Comparison of ENCODE assay signal across 10 cellular contexts in genomic region chr20:63911171-63911570, GRCh38. TPM values are rescaled to one million over a fixed set of nuclear protein-coding genes. Genes with fewer than 3 reads are reported as not detected.
DNase-seq lines count a peak whose midpoint lies in the region; ATAC-seq, FAIRE-seq and TF ChIP-seq lines count a peak whose summit lies in the region.
"Had no signal": no experiment of that assay in that cellular context is flagged by ENCODE, and none has a peak within 500 bp of the region (broad histone marks: within the 10 kb centered on the region; RNA-seq: fewer than 3 reads in every experiment).

No MANE protein-coding gene starts in this region.

- H3K27ac ChIP-seq in suprapubic skin = peak overlapping the region; percentile 28

- no peak for ATAC-seq in activated T-cell treated with anti-CD3 and anti-CD28 coated beads, Interleukin-2, amount 50 U/mL, for 72 hours (replicated peaks in 1 of 2)
- no peak for ATAC-seq in activated CD8-positive, alpha-beta T cell treated with anti-CD3 and anti-CD28 coated beads, Interleukin-2, amount 10 ng/mL, durations not matched to agents 7 days and 5 days
- no peak for ATAC-seq in stimulated activated naive CD8-positive, alpha-beta T cell treated with anti-CD3 and anti-CD28 coated beads, Interleukin-15, Interleukin-2, amounts not matched to agents 100 U/mL and 50 U/mL, for 24 hours
- ATAC-seq: activated CD4-positive, CD25-positive, alpha-beta regulatory T cell treated with anti-CD3 and anti-CD28 coated beads, Interleukin-2, amount 50 U/mL, for 24 hours had no signal

- CTCF ChIA-PET in activated CD8-positive, alpha-beta T cell treated with anti-CD3 and anti-CD28 coated beads, Interleukin-2, amount 10 ng/mL, durations not matched to agents 7 days and 5 days (lab: Charles Lee) = interaction anchor here (0.6 to 2.2 kb wide), 3 partner anchors 28 to 63 kb away, joined by 3 to 12 read pairs (median 4); no protein-coding TSS in a partner anchor

- no peaks in the 10 kb centered on the region for H3K27me3 ChIP-seq in suprapubic skin

- peaks cover 33% of the 10 kb centered on the region for H3K4me1 Mint-ChIP-seq in activated T-cell treated with anti-CD3 and anti-CD28 coated beads, Interleukin-2, amount 50 U/mL, for 72 hours (ENCODE audit: low read depth)
- H3K4me1 Mint-ChIP-seq in activated CD8-positive, alpha-beta T cell treated with anti-CD3 and anti-CD28 coated beads, Interleukin-2, amount 10 ng/mL, durations not matched to agents 7 days and 5 days (ENCODE audit: low read depth) = peaks cover 27% of the 10 kb centered on the region

- H3K4me1 ChIP-seq in suprapubic skin = peaks cover 22% of the 10 kb centered on the region

- H3K4me3 ChIP-seq in suprapubic skin = no peak overlapping the region

- no peak overlapping the region for H3K4me3 Mint-ChIP-seq in activated T-cell treated with anti-CD3 and anti-CD28 coated beads, Interleukin-2, amount 50 U/mL, for 72 hours
- no peak overlapping the region for H3K4me3 Mint-ChIP-seq in activated CD8-positive, alpha-beta T cell treated with anti-CD3 and anti-CD28 coated beads, Interleukin-2, amount 10 ng/mL, durations not matched to agents 7 days and 5 days

- WGBS in suprapubic skin = 26% methylated on average over 11 of the region's 11 CpGs

- H3K36me3 Mint-ChIP-seq in activated T-cell treated with anti-CD3 and anti-CD28 coated beads, Interleukin-2, amount 50 U/mL, for 72 hours (ENCODE audit: insufficient read depth in 2 of 2) = peaks cover 0 to 6% of the 10 kb centered on the region in 2 donors
- peaks cover 28% of the 10 kb centered on the region for H3K36me3 Mint-ChIP-seq in activated CD8-positive, alpha-beta T cell treated with anti-CD3 and anti-CD28 coated beads, Interleukin-2, amount 10 ng/mL, durations not matched to agents 7 days and 5 days (ENCODE audit: low read depth)

- no peak for TF ChIP-seq POLR2A in suprapubic skin (IDR thresholded peaks at IDR 0.05)

- H3K9me3 ChIP-seq in suprapubic skin = no peaks in the 10 kb centered on the region

- no peak for TF ChIP-seq CTCF in suprapubic skin (IDR thresholded peaks at IDR 0.05)
- no peak for TF ChIP-seq CTCF in D721Med (IDR thresholded peaks at IDR 0.05; ENCODE audit: insufficient read depth, missing control alignments)

- TF ChIP-seq EP300 in suprapubic skin (IDR thresholded peaks at IDR 0.05) = no peak

- no peak for DNase-seq in activated T-cell treated with anti-CD3 and anti-CD28 coated beads, Interleukin-2, amount 50 U/mL, for 72 hours
- no peak for DNase-seq in activated T-cell treated with anti-CD3 and anti-CD28 coated beads for 4 hours
- DNase-seq in activated CD8-positive, alpha-beta T cell treated with anti-CD3 and anti-CD28 coated beads, Interleukin-2, amount 10 ng/mL, durations not matched to agents 7 days and 5 days = no peak
- peak; percentile 87 for DNase-seq in kidney tubule cell (ENCODE audit: low spot score)
- no peak for DNase-seq in suprapubic skin (ENCODE audit: low spot score in 2 of 2)
- no peak for DNase-seq in D721Med (ENCODE audit: insufficient read length, low spot score)
- DNase-seq in stimulated activated naive CD8-positive, alpha-beta T cell treated with anti-CD3 and anti-CD28 coated beads, Interleukin-15, Interleukin-2, amounts not matched to agents 100 U/mL and 50 U/mL, for 24 hours = no peak
- DNase-seq in stimulated activated naive CD4-positive, alpha-beta T cell (lab: John Stamatoyannopoulos, UW) = no peak
- DNase-seq: MM.1S had no signal

- POLR2A ChIA-PET in activated CD8-positive, alpha-beta T cell treated with anti-CD3 and anti-CD28 coated beads, Interleukin-2, amount 10 ng/mL, durations not matched to agents 7 days and 5 days (lab: Charles Lee) = no interaction called here

- H3K27ac Mint-ChIP-seq in activated T-cell treated with anti-CD3 and anti-CD28 coated beads, Interleukin-2, amount 50 U/mL, for 72 hours = peak overlapping the region; percentile 17
- peak overlapping the region; percentile 11 for H3K27ac Mint-ChIP-seq in activated CD8-positive, alpha-beta T cell treated with anti-CD3 and anti-CD28 coated beads, Interleukin-2, amount 10 ng/mL, durations not matched to agents 7 days and 5 days

- no peaks in the 10 kb centered on the region for H3K9me3 Mint-ChIP-seq in activated T-cell treated with anti-CD3 and anti-CD28 coated beads, Interleukin-2, amount 50 U/mL, for 72 hours
- no peaks in the 10 kb centered on the region for H3K9me3 Mint-ChIP-seq in activated CD8-positive, alpha-beta T cell treated with anti-CD3 and anti-CD28 coated beads, Interleukin-2, amount 10 ng/mL, durations not matched to agents 7 days and 5 days (ENCODE audit: insufficient read depth)

- H3K27me3 Mint-ChIP-seq in activated T-cell treated with anti-CD3 and anti-CD28 coated beads, Interleukin-2, amount 50 U/mL, for 72 hours (ENCODE audit: low read depth) = no peaks in the 10 kb centered on the region
- no peaks in the 10 kb centered on the region for H3K27me3 Mint-ChIP-seq in activated CD8-positive, alpha-beta T cell treated with anti-CD3 and anti-CD28 coated beads, Interleukin-2, amount 10 ng/mL, durations not matched to agents 7 days and 5 days (ENCODE audit: low read depth)

- H3K36me3 ChIP-seq in suprapubic skin = no peaks in the 10 kb centered on the region

- FAIRE-seq in D721Med (lab: Jason Lieb, UNC) = no peak

RNA-seq across cellular contexts. Expression of gene DNAJC5, which starts 16.2 kb away (rescaled TPM):
- 10 to 100 TPM; 37.6 to 40.5 TPM for total RNA-seq in activated T-cell treated with anti-CD3 and anti-CD28 coated beads, Interleukin-2, amount 50 U/mL, for 72 hours
- total RNA-seq in activated CD8-positive, alpha-beta T cell treated with anti-CD3 and anti-CD28 coated beads, Interleukin-2, amount 10 ng/mL, durations not matched to agents 7 days and 5 days = 10 to 100 TPM; 47.3 to 48.1 TPM
- 10 to 100 TPM; 36.4 to 62.0 (median 53.7) TPM for total RNA-seq in suprapubic skin

RNA-seq across cellular contexts. Expression of gene UCKL1, which starts 45.0 kb away (rescaled TPM):
- total RNA-seq in activated T-cell treated with anti-CD3 and anti-CD28 coated beads, Interleukin-2, amount 50 U/mL, for 72 hours = 10 to 100 TPM; 27.9 to 33.1 TPM
- 10 to 100 TPM; 41.1 to 45.4 TPM for total RNA-seq in activated CD8-positive, alpha-beta T cell treated with anti-CD3 and anti-CD28 coated beads, Interleukin-2, amount 10 ng/mL, durations not matched to agents 7 days and 5 days
- 10 to 100 TPM; 32.3 to 80.1 (median 52.5) TPM for total RNA-seq in suprapubic skin

RNA-seq across cellular contexts. Expression of gene TPD52L2, which starts 46.1 kb away (rescaled TPM):
- 10 to 100 TPM; 71.5 to 76.8 TPM for total RNA-seq in activated T-cell treated with anti-CD3 and anti-CD28 coated beads, Interleukin-2, amount 50 U/mL, for 72 hours
- 10 to 100 TPM; 35.7 to 40.0 TPM for total RNA-seq in activated CD8-positive, alpha-beta T cell treated with anti-CD3 and anti-CD28 coated beads, Interleukin-2, amount 10 ng/mL, durations not matched to agents 7 days and 5 days
- total RNA-seq in suprapubic skin = 10 to 100 TPM; 66.5 to 87.4 (median 74.1) TPM

RNA-seq across cellular contexts. Expression of gene ABHD16B, which starts 49.9 kb away (rescaled TPM):
- under 1 TPM in 1 of 2 donors, not detected in 1; 0.22 TPM for total RNA-seq in activated T-cell treated with anti-CD3 and anti-CD28 coated beads, Interleukin-2, amount 50 U/mL, for 72 hours
- total RNA-seq in activated CD8-positive, alpha-beta T cell treated with anti-CD3 and anti-CD28 coated beads, Interleukin-2, amount 10 ng/mL, durations not matched to agents 7 days and 5 days = not detected
- not detected for total RNA-seq in suprapubic skin

RNA-seq across cellular contexts. Expression of gene ZNF512B, which starts 58.6 kb away (rescaled TPM):
- 10 to 100 TPM; 20.0 to 20.6 TPM for total RNA-seq in activated T-cell treated with anti-CD3 and anti-CD28 coated beads, Interleukin-2, amount 50 U/mL, for 72 hours
- 10 to 100 TPM; 12.0 to 12.1 TPM for total RNA-seq in activated CD8-positive, alpha-beta T cell treated with anti-CD3 and anti-CD28 coated beads, Interleukin-2, amount 10 ng/mL, durations not matched to agents 7 days and 5 days
- total RNA-seq in suprapubic skin = 10 to 100 TPM; 17.7 to 32.4 (median 24.3) TPM
